17 cellular contexts compared by ENCODE assay signal in the genomic region with DNA sequence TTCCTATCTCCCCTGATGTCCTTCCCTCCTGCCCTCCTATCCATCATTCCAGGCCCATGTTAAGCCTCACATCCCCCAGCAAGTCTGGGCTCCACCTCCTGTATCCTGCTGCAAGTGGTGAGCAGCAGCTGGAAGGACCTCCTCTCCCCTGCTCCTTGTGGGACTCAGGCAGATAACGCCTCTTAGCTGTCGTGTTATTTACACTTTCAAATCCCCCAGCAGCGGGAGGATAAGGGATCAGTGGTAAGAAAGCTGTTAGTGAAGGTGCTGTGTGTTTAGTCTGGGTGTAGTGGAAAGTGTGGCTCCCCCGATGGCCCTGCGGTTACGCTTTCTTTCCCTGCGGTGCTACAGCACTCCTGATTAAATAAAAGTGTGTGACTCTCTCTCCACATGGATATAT.
DNase-seq lines count a peak whose midpoint lies in the region; ATAC-seq, FAIRE-seq and TF ChIP-seq lines count a peak whose summit lies in the region.
"Had no signal": no experiment of that assay in that cellular context is flagged by ENCODE, and none has a peak within 500 bp of the region (broad histone marks: within the 10 kb centered on the region; RNA-seq: fewer than 3 reads in every experiment).

No MANE protein-coding gene starts in this region.

- H3K36me3 Mint-ChIP-seq in stimulated activated effector memory CD8-positive, alpha-beta T cell treated with anti-CD3 and anti-CD28 coated beads, Interleukin-12 subunit alpha, Interleukin-12 subunit beta, amount 100 ng/mL, for 72 hours, result no peaks in the 10 kb centered on the region

- FAIRE-seq in D721Med (lab: Jason Lieb, UNC), result peak; percentile 35
- FAIRE-seq: G401.6, GM12891, HepG2, HTR-8/SVneo had no signal

- ATAC-seq in stimulated activated effector memory CD8-positive, alpha-beta T cell treated with anti-CD3 and anti-CD28 coated beads, Interleukin-12 subunit alpha, Interleukin-12 subunit beta, amount 100 ng/mL, for 72 hours, result no peak
- no peak for ATAC-seq in HG02763 (IDR thresholded peaks at IDR 0.05; ENCODE audit: unreplicated experiment)
- ATAC-seq: GM23338, HepG2 had no signal

- no peak for TF ChIP-seq CTCF in D721Med (IDR thresholded peaks at IDR 0.05; ENCODE audit: insufficient read depth, missing control alignments)

- peak overlapping the region; percentile 44 for H3K27ac Mint-ChIP-seq in stimulated activated effector memory CD8-positive, alpha-beta T cell treated with anti-CD3 and anti-CD28 coated beads, Interleukin-12 subunit alpha, Interleukin-12 subunit beta, amount 100 ng/mL, for 72 hours
- H3K27ac Mint-ChIP-seq: GM23338, HFFc6 had no signal

- H3K4me1 Mint-ChIP-seq in stimulated activated effector memory CD8-positive, alpha-beta T cell treated with anti-CD3 and anti-CD28 coated beads, Interleukin-12 subunit alpha, Interleukin-12 subunit beta, amount 100 ng/mL, for 72 hours, result no peaks in the 10 kb centered on the region

- DNase-seq in D721Med (ENCODE audit: insufficient read length, low spot score) (peak; percentile 66), NCI-H82 treated with DMSO at 0.1 percent for 48 hours (lab: John Stamatoyannopoulos, UW; ENCODE audit: unreplicated experiment) (peak; percentile 77), iPS-NIHi7 (ENCODE audit: extremely low spot score) (peak; percentile 40), NCI-H1105 (lab: John Stamatoyannopoulos, UW) (no peak)
- no peak for DNase-seq in stimulated activated effector memory CD8-positive, alpha-beta T cell treated with anti-CD3 and anti-CD28 coated beads, Interleukin-12 subunit alpha, Interleukin-12 subunit beta, amount 100 ng/mL, for 72 hours (ENCODE audit: low spot score in 2 of 2)
- no peak for DNase-seq in activated CD4-positive, CD25-positive, alpha-beta regulatory T cell (lab: John Stamatoyannopoulos, UW)
- DNase-seq: 8988T, AML-193, DMS79 treated with DMSO at 0.1 percent for 48 hours, EL, HFFc6 had no signal

- H3K9me3 Mint-ChIP-seq in stimulated activated effector memory CD8-positive, alpha-beta T cell treated with anti-CD3 and anti-CD28 coated beads, Interleukin-12 subunit alpha, Interleukin-12 subunit beta, amount 100 ng/mL, for 72 hours, result peaks cover 4% of the 10 kb centered on the region
- H3K9me3 Mint-ChIP-seq: GM23338 had no signal

- H3K4me3 Mint-ChIP-seq in stimulated activated effector memory CD8-positive, alpha-beta T cell treated with anti-CD3 and anti-CD28 coated beads, Interleukin-12 subunit alpha, Interleukin-12 subunit beta, amount 100 ng/mL, for 72 hours, result no peak overlapping the region
- H3K4me3 Mint-ChIP-seq: GM23338, HFFc6 had no signal

Comparison
In these comparisons a context has a peak if more than half of its experiments do, and no peak if none do; other contexts are left out.
1. DNase-seq: peak in D721Med (single experiment), NCI-H82 treated with DMSO at 0.1 percent for 48 hours (single experiment) and iPS-NIHi7 (single experiment); none in stimulated activated effector memory CD8-positive, alpha-beta T cell treated with anti-CD3 and anti-CD28 coated beads, Interleukin-12 subunit alpha, Interleukin-12 subunit beta, amount 100 ng/mL, for 72 hours (0 of 2), activated CD4-positive, CD25-positive, alpha-beta regulatory T cell (0 of 4) and NCI-H1105 (single experiment).